In the genomic region with DNA sequence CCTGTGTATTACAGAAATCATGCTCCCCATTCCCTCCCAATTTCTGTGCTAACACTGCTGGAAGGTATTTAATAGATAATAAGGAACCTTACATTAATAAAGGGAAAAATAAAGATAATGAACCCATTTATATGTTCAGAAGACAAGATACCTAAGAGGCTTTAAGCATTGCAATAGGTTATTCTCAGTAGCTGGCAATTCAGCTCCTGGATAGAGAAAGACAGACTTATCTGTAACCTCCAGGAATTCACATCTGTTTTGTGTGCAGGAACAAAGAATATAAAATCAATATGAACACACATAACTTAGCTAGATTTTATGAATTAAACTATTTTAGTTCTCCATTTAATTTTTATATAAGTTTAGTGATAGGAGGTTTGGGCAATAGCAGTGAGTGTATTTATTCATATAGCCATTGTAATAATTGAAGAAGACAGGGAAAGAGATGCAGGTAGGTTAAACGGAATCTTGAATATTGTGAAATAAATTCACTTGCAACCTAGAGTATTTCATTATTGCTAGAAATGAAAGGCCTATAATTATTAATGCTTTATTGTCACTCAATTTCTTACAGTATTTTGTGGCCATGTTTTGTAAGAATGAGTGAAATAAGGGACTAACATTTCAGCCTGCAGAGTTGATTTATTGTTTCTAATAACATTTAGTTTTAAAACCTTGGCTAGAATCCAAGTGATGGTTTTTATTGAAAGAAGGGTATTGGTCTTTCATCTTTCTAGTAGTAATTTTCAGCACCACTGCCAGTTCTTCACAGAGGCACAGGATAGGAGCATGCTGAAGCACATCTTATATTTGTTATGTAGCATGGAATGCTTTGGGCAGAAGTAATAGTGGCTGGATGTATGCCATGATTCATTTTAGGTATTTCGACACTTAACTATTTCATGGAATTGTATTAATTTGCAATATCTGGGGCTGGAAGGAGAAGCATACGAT, we compare ENCODE assay signal across 1 cellular context.
TF ChIP-seq lines count a peak whose summit lies in the region.

No MANE protein-coding gene starts in this region.

TF ChIP-seq in K562, 482 proteins besides CTCF, POLR2A, EP300 and RAD21 (continued from another document):
- TF ChIP-seq, protein P1, sequence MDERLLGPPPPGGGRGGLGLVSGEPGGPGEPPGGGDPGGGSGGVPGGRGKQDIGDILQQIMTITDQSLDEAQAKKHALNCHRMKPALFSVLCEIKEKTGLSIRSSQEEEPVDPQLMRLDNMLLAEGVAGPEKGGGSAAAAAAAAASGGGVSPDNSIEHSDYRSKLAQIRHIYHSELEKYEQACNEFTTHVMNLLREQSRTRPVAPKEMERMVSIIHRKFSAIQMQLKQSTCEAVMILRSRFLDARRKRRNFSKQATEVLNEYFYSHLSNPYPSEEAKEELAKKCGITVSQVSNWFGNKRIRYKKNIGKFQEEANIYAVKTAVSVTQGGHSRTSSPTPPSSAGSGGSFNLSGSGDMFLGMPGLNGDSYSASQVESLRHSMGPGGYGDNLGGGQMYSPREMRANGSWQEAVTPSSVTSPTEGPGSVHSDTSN (CRISPR knock-in tag; IDR thresholded peaks at IDR 0.05; ENCODE audit: low read depth) = no peak
- TF ChIP-seq, protein P1 (tag; conservative IDR thresholded peaks at IDR 0.05; ENCODE audit: low read depth) = peak; percentile 81
- TF ChIP-seq DDX20 (tag; IDR thresholded peaks at IDR 0.05; ENCODE audit: low read depth) (no peak), CTBP1 (IDR thresholded peaks at IDR 0.05; ENCODE audit: borderline replicate concordance) (0 out of 2 replicates have a peak, but pooled peaks have one; percentile 20), MEIS2 (IDR thresholded peaks at IDR 0.05; ENCODE audit: partially characterized antibody) (peak; percentile 86), ZNF263 (CRISPR knock-in tag; IDR thresholded peaks at IDR 0.05; ENCODE audit: borderline replicate concordance) (no peak), NCOR1 (IDR thresholded peaks at IDR 0.05) (0 out of 2 replicates have a peak, but pooled peaks have one; percentile 13)
TF ChIP-seq in K562: peak in this region for 17.
